10 cellular contexts compared by ENCODE assay signal in genomic region chr18:48547456-48548403, GRCh38. TPM values are rescaled to one million over a fixed set of nuclear protein-coding genes. Genes with fewer than 3 reads are reported as not detected.
DNase-seq lines count a peak whose midpoint lies in the region; ATAC-seq, FAIRE-seq and TF ChIP-seq lines count a peak whose summit lies in the region.
"Had no signal": no experiment of that assay in that cellular context is flagged by ENCODE, and none has a peak within 500 bp of the region (broad histone marks: within the 10 kb centered on the region; RNA-seq: fewer than 3 reads in every experiment).

No MANE protein-coding gene starts in this region.

- H3K4me3 ChIP-seq in A673 (ENCODE audit: low read depth, low read length, poor library complexity, severe bottlenecking) = no peak overlapping the region
- no peak overlapping the region for H3K4me3 ChIP-seq in H1 (ENCODE audit: extremely low read depth in 1 of 4, insufficient read depth in 2 of 4, low read depth in 3 of 4, low read length in 4 of 4)
- no peak overlapping the region for H3K4me3 ChIP-seq in right lobe of liver
- no peak overlapping the region for H3K4me3 ChIP-seq in thyroid gland (replicated peaks in 1 of 3)
- H3K4me3 ChIP-seq: prostate gland had no signal

- H3K9me3 ChIP-seq in A673 (ENCODE audit: low read depth, low read length, poor library complexity, severe bottlenecking) (no peaks in the 10 kb centered on the region), H1 (ENCODE audit: insufficient read depth in 2 of 2, low read depth in 1 of 2, low read length in 1 of 2) (no peaks in the 10 kb centered on the region), right lobe of liver (no peaks in the 10 kb centered on the region), thyroid gland (no peaks in the 10 kb centered on the region)
- H3K9me3 ChIP-seq: prostate gland had no signal

- no peak overlapping the region for H2BK15ac ChIP-seq in H1 (ENCODE audit: low read length)

- H2BK120ac ChIP-seq in H1 (replicated peaks; ENCODE audit: low read depth, low read length) = no peak overlapping the region

- H3K4me3 Mint-ChIP-seq in activated T-cell treated with anti-CD3 and anti-CD28 coated beads, Interleukin-2, amount 50 U/mL, for 24 hours = no peak overlapping the region
- H3K4me3 Mint-ChIP-seq: CD8-positive, alpha-beta T cell had no signal

- H3K4me2 ChIP-seq in H1 (ENCODE audit: insufficient read depth in 1 of 2, low read depth in 2 of 2, low read length in 2 of 2) = peak overlapping the region; percentile 6 to 56; a peak in 2 of 4 replicates

- no peak overlapping the region for H4K5ac ChIP-seq in H1 (ENCODE audit: insufficient read length, low read depth, low read length)

- H4K20me1 ChIP-seq in H1 (replicated peaks in 1 of 2; ENCODE audit: control insufficient read depth in 1 of 2, insufficient read depth in 2 of 2, low read length in 2 of 2) = peaks cover 3 to 9% of the 10 kb centered on the region in 2 experiments

- H3K23me2 ChIP-seq in H1 (ENCODE audit: low read depth, low read length) = 0 out of 2 replicates have a peak, but pooled peaks cover 1% of the 10 kb centered on the region

- POLR2A ChIA-PET in A673 (lab: Charles Lee; ENCODE audit: low non-redundant PET) = no interaction called here
- POLR2A ChIA-PET in H1 (lab: Charles Lee; ENCODE audit: partially characterized antibody) = interaction anchor here (1.1 to 1.3 kb wide), 3 partner anchors 9 to 14 kb away, joined by 3 to 5 read pairs (median 4); partner anchors contain the start of gene CTIF

- no TSS peak for BruUV-seq in A673 (replicated peaks; lab: Mats Ljungman, UMichigan)

- no peak overlapping the region for H3K27ac Mint-ChIP-seq in activated T-cell treated with anti-CD3 and anti-CD28 coated beads, Interleukin-2, amount 50 U/mL, for 24 hours
- H3K27ac Mint-ChIP-seq: CD8-positive, alpha-beta T cell had no signal

- H3K9ac ChIP-seq in H1 (replicated peaks in 1 of 4; ENCODE audit: extremely low read depth in 1 of 4, low read depth in 3 of 4, low read length in 3 of 4) = no peak overlapping the region; a peak in 2 of 7 replicates

- no peak overlapping the region for H2AFZ ChIP-seq in H1 (ENCODE audit: low read length)

- no peak overlapping the region for H3K14ac ChIP-seq in H1 (ENCODE audit: insufficient read length)

- CTCF ChIA-PET in A673 (lab: Charles Lee) = interaction anchor here (0.6 kb wide), 1 partner anchor 873 kb away, joined by 6 read pairs; no protein-coding TSS in a partner anchor
- CTCF ChIA-PET in H1 (lab: Charles Lee; ENCODE audit: partially characterized antibody) = interaction anchor here (0.8 to 2.6 kb wide), 7 partner anchors 9 to 116 kb away, joined by 3 to 6 read pairs (median 3); no protein-coding TSS in a partner anchor

- no peak overlapping the region; the same call in 1 of the 2 replicates for H4K8ac ChIP-seq in H1 (ENCODE audit: extremely low read depth, insufficient read depth, low read length)

- H3K4ac ChIP-seq in H1 (replicated peaks; ENCODE audit: insufficient read length, low read depth, low read length) = no peak overlapping the region

- H3K27me3 ChIP-seq in A673 (replicated peaks; ENCODE audit: insufficient read depth, low read depth, low read length, poor library complexity) (no peaks in the 10 kb centered on the region), H1 (replicated peaks in 1 of 4; ENCODE audit: control insufficient read depth in 3 of 4, extremely low read depth in 1 of 4, insufficient read depth in 3 of 4, low read length in 3 of 4) (peaks cover 0 to 3% (median 3%) of the 10 kb centered on the region in 4 experiments; a peak in 4 of 7 replicates), right lobe of liver (no peaks in the 10 kb centered on the region), thyroid gland (no peaks in the 10 kb centered on the region)

- no peaks in the 10 kb centered on the region for H3K36me3 ChIP-seq in A673 (ENCODE audit: insufficient read depth, low read length, poor library complexity, severe bottlenecking)
- H3K36me3 ChIP-seq in H1 (ENCODE audit: control insufficient read depth in 2 of 4, insufficient read depth in 4 of 4, low read length in 3 of 4) = no peaks in the 10 kb centered on the region
- H3K36me3 ChIP-seq in right lobe of liver = no peaks in the 10 kb centered on the region
- H3K36me3 ChIP-seq in thyroid gland = no peaks in the 10 kb centered on the region
- H3K36me3 ChIP-seq: prostate gland had no signal

- H3K27ac ChIP-seq in A673 (ENCODE audit: low read depth, low read length, poor library complexity, severe bottlenecking) = peak overlapping the region; percentile 67
- peak overlapping the region; percentile 23; the same call in 1 of the 2 replicates for H3K27ac ChIP-seq in H1 (ENCODE audit: low read depth, low read length)
- H3K27ac ChIP-seq in right lobe of liver = peak overlapping the region in 2 of 3 donors; percentile 56 to 61
- no peak overlapping the region for H3K27ac ChIP-seq in thyroid gland

- peaks cover 36% of the 10 kb centered on the region for H3K4me1 ChIP-seq in A673 (ENCODE audit: insufficient read depth, low read length, poor library complexity, severe bottlenecking)
- peaks cover 33 to 52% (median 45%) of the 10 kb centered on the region in 4 experiments for H3K4me1 ChIP-seq in H1 (replicated peaks in 1 of 4; ENCODE audit: control insufficient read depth in 3 of 4, insufficient read depth in 4 of 4, low read length in 3 of 4)
- H3K4me1 ChIP-seq in right lobe of liver = peaks cover 0 to 48% (median 18%) of the 10 kb centered on the region in 4 donors
- peaks cover 0 to 3% of the 10 kb centered on the region in 2 donors for H3K4me1 ChIP-seq in thyroid gland

- no peak for TF ChIP-seq POLR2A in H1 (IDR thresholded peaks at IDR 0.05; ENCODE audit: control extremely low read depth in 1 of 2, low read depth in 2 of 2, low read length in 2 of 2)
- no peak for TF ChIP-seq POLR2A in right lobe of liver (IDR thresholded peaks at IDR 0.05)
- TF ChIP-seq POLR2A in thyroid gland (IDR thresholded peaks at IDR 0.05) = no peak

- ATAC-seq in right lobe of liver (peak; percentile 8 to 51 (median 16)), HG02938 (IDR thresholded peaks at IDR 0.05; ENCODE audit: unreplicated experiment) (no peak), GM19397 (IDR thresholded peaks at IDR 0.05; ENCODE audit: unreplicated experiment) (no peak)
- ATAC-seq: CD8-positive, alpha-beta T cell had no signal

- no peak overlapping the region for H3K23ac ChIP-seq in H1 (ENCODE audit: insufficient read length)

- peak overlapping the region; percentile 43; the same call in 1 of the 2 replicates for H3K18ac ChIP-seq in H1 (ENCODE audit: extremely low read depth, low read length)

- H2BK20ac ChIP-seq in H1 (ENCODE audit: low read length) = peak overlapping the region; percentile 44; the same call in 1 of the 2 replicates

- peaks cover 12% of the 10 kb centered on the region for H3K4me1 Mint-ChIP-seq in activated T-cell treated with anti-CD3 and anti-CD28 coated beads, Interleukin-2, amount 50 U/mL, for 24 hours (ENCODE audit: low read depth)

- no peak overlapping the region for H4K91ac ChIP-seq in H1 (replicated peaks; ENCODE audit: insufficient read length, low read length)

- H3K9me3 Mint-ChIP-seq in activated T-cell treated with anti-CD3 and anti-CD28 coated beads, Interleukin-2, amount 50 U/mL, for 24 hours = no peaks in the 10 kb centered on the region
- H3K9me3 Mint-ChIP-seq: CD8-positive, alpha-beta T cell had no signal

- TF ChIP-seq CTCF in A673 (conservative IDR thresholded peaks at IDR 0.05; ENCODE audit: low read depth, low read length) = no peak
- no peak for TF ChIP-seq CTCF in H1 (IDR thresholded peaks at IDR 0.05; ENCODE audit: control extremely low read depth in 1 of 3, insufficient read depth in 1 of 3, low read depth in 1 of 3, low read length in 3 of 3)
- TF ChIP-seq CTCF in right lobe of liver (IDR thresholded peaks at IDR 0.05) = no peak
- TF ChIP-seq CTCF in thyroid gland (IDR thresholded peaks at IDR 0.05) = no peak

- H3K79me2 ChIP-seq in H1 (ENCODE audit: control insufficient read depth in 1 of 2, insufficient read depth in 2 of 2, low read length in 2 of 2) = peaks cover 7 to 62% of the 10 kb centered on the region in 2 experiments

- H2BK12ac ChIP-seq in H1 (ENCODE audit: low read depth, low read length) = peak overlapping the region; percentile 69; the same call in 1 of the 2 replicates

- peaks cover 21% of the 10 kb centered on the region for H3K27me3 Mint-ChIP-seq in activated T-cell treated with anti-CD3 and anti-CD28 coated beads, Interleukin-2, amount 50 U/mL, for 24 hours

- peak overlapping the region; percentile 37; the same call in 1 of the 2 replicates for H2BK5ac ChIP-seq in H1 (ENCODE audit: low read depth, low read length)

- peak overlapping the region; percentile 87 for H2AK5ac ChIP-seq in H1 (ENCODE audit: low read depth, low read length)

- no peak overlapping the region for H3K56ac ChIP-seq in H1 (replicated peaks; ENCODE audit: insufficient read length, low read depth, low read length)

- H3K79me1 ChIP-seq in H1 (ENCODE audit: low read depth, low read length) = peaks cover 19% of the 10 kb centered on the region

- no peaks in the 10 kb centered on the region for H3K36me3 Mint-ChIP-seq in activated T-cell treated with anti-CD3 and anti-CD28 coated beads, Interleukin-2, amount 50 U/mL, for 24 hours (ENCODE audit: low read depth)
- H3K36me3 Mint-ChIP-seq: CD8-positive, alpha-beta T cell had no signal

- FAIRE-seq in H1 (lab: Jason Lieb, UNC) = peak; percentile 84

- DNase-seq in A673 (ENCODE audit: low spot score) = peak; percentile 78
- peak; percentile 19 for DNase-seq in LoVo (ENCODE audit: low spot score)
- no peak for DNase-seq in H1 (ENCODE audit: low read depth in 1 of 2, low spot score in 2 of 2)
- peak in 1 of 3 donors; percentile 28 for DNase-seq in right lobe of liver
- DNase-seq in thyroid gland = no peak
- DNase-seq in activated T-cell treated with anti-CD3 and anti-CD28 coated beads, Interleukin-2, amount 50 U/mL, for 24 hours = no peak

- 84% methylated on average over 13 of the region's 13 CpGs; no CpG with 5 or more reads in 1 of the 2 experiments for WGBS in H1 (ENCODE audit: extremely low coverage in 1 of 2, insufficient coverage in 1 of 2, insufficient read length in 1 of 2, insufficient replicate concordance in 2 of 2, low coverage in 1 of 2, low lambda C conversion rate in 2 of 2, missing lambda C conversion rate in 1 of 2), 2 experiments
- WGBS in right lobe of liver (ENCODE audit: insufficient coverage, low coverage, low lambda C conversion rate, missing lambda C conversion rate) = 87% methylated on average over 6 of the region's 13 CpGs
- 85 to 91% methylated on average over 13 of the region's 13 CpGs for WGBS in thyroid gland, 2 donors

- intact Hi-C loops in A673 (cut with micrococcal nuclease; ENCODE audit: unreplicated experiment) = no loop called here
- intact Hi-C loops in right lobe of liver (cut with DNase I) = loop anchor here in 1 of 2 donors (10.0 kb wide), 1 partner anchor 117 kb away; no protein-coding TSS in a partner anchor
- intact Hi-C loops in thyroid gland (cut with DNase I) = loop anchor here (10.0 kb wide), 1 partner anchor 73 kb away; no protein-coding TSS in a partner anchor

- no peak for TF ChIP-seq RAD21 in H1 (IDR thresholded peaks at IDR 0.05 in 1 of 2, conservative IDR thresholded peaks at IDR 0.05 in 1 of 2; ENCODE audit: low read depth in 2 of 2, low read length in 2 of 2)

- TF ChIP-seq EP300 in H1 (IDR thresholded peaks at IDR 0.05; ENCODE audit: borderline replicate concordance in 1 of 2, low read depth in 2 of 2, low read length in 2 of 2) = no peak

RNA-seq across cellular contexts. Expression of gene CTIF, which starts 8.9 kb away (rescaled TPM):
- total RNA-seq in A673 (2021) (23.5 and 29.8 TPM in 2 replicates), right lobe of liver (10 to 100 TPM; 29.0 to 60.6 (median 43.1) TPM), thyroid gland (10 to 100 TPM; 18.7 to 29.8 (median 23.6) TPM)
- 17.8 and 22.0 TPM in 2 replicates for total RNA-seq in H1 (2021; fragmentation: NEBNext Ultra II Directional; extraction: Animal tissue kit (Norgen Biotek cat#: 25700))
- 9.0 and 9.3 TPM in 2 replicates for polyA plus RNA-seq in H1 (2011; rRNA removed)
- 12.2 TPM for polyA plus RNA-seq in H1 (2011; cell fraction: cytosol; rRNA removed)
- 73.5 TPM for polyA plus RNA-seq in H1 (2011; cell fraction: nucleus; rRNA removed)
- 12.2 to 20.1 TPM (median 18.8 TPM) in 4 replicates for polyA plus RNA-seq in H1 (2012, experiment 1 of 2)
- polyA plus RNA-seq in H1 (2012, experiment 2 of 2) = 6.9 TPM
- 11.2 TPM for polyA plus RNA-seq in H1 (2013, experiment 1 of 2)
- polyA plus RNA-seq in H1 (2013, experiment 2 of 2) = 9.2 TPM
- 15.8 and 16.2 TPM in 2 replicates for polyA minus RNA-seq in H1 (2011; rRNA and poly(A)+ RNA removed)
- 11.4 TPM for polyA minus RNA-seq in H1 (2011; cell fraction: cytosol; rRNA and poly(A)+ RNA removed)
- 38.2 TPM for polyA minus RNA-seq in H1 (2011; cell fraction: nucleus; rRNA and poly(A)+ RNA removed)

Comparison
In these comparisons a context has a peak if more than half of its experiments do, and no peak if none do; other contexts are left out.
1. DNase-seq: peak in A673 (single experiment) and LoVo (single experiment); none in H1 (0 of 2), thyroid gland (0 of 2) and activated T-cell treated with anti-CD3 and anti-CD28 coated beads, Interleukin-2, amount 50 U/mL, for 24 hours (single experiment).
2. H3K27ac ChIP-seq: peak in A673 (single experiment), H1 (single experiment) and right lobe of liver (2 of 3); none in thyroid gland (0 of 3).
3. ATAC-seq: peak in right lobe of liver (4 of 4); none in HG02938 (single experiment) and GM19397 (single experiment).